Comparison of ENCODE assay signal across 19 cellular contexts in genomic region chr1:60169206-60169605, GRCh38.
"Had no signal": no experiment of that assay in that cellular context is flagged by ENCODE, and none has a peak within 500 bp of the region (broad histone marks: within the 10 kb centered on the region; RNA-seq: fewer than 3 reads in every experiment).

No MANE protein-coding gene starts in this region.

- H3K36me3 Mint-ChIP-seq: activated CD4-positive, alpha-beta memory T cell treated with anti-CD3 and anti-CD28 coated beads for 36 hours; activated naive CD8-positive, alpha-beta T cell treated with anti-CD3 and anti-CD28 coated beads, Interleukin-2, amount 10 ng/mL, durations not matched to agents 7 days and 5 days; naive thymus-derived CD4-positive, alpha-beta T cell; stimulated activated naive B cell treated with anti-CD40 and anti-IgM and Interleukin-4, amounts not matched to agents 10 μg/mL and 1 μg/mL and 100 μg/mL, for 72 hours; T-cell had no signal

- H3K9me3 Mint-ChIP-seq: activated naive CD8-positive, alpha-beta T cell treated with anti-CD3 and anti-CD28 coated beads, Interleukin-2, amount 10 ng/mL, durations not matched to agents 7 days and 5 days; stimulated activated naive B cell treated with anti-CD40 and anti-IgM and Interleukin-4, amounts not matched to agents 10 μg/mL and 1 μg/mL and 100 μg/mL, for 72 hours had no signal

- ATAC-seq: activated T-cell treated with anti-CD3 and anti-CD28 coated beads, Interleukin-2, amount 50 U/mL, for 4 hours; foreskin keratinocyte; naive thymus-derived CD4-positive, alpha-beta T cell; right lobe of liver; stimulated activated naive B cell treated with anti-CD40 and anti-IgM and Interleukin-4, amounts not matched to agents 10 μg/mL and 1 μg/mL and 100 μg/mL, for 72 hours; T-cell had no signal

- H3K27ac Mint-ChIP-seq: activated CD4-positive, alpha-beta memory T cell treated with anti-CD3 and anti-CD28 coated beads for 36 hours; activated naive CD8-positive, alpha-beta T cell treated with anti-CD3 and anti-CD28 coated beads, Interleukin-2, amount 10 ng/mL, durations not matched to agents 7 days and 5 days; naive thymus-derived CD4-positive, alpha-beta T cell; progenitor cell of endocrine pancreas; stimulated activated naive B cell treated with anti-CD40 and anti-IgM and Interleukin-4, amounts not matched to agents 10 μg/mL and 1 μg/mL and 100 μg/mL, for 72 hours; T-cell had no signal

- H3K27me3 Mint-ChIP-seq: activated CD4-positive, alpha-beta memory T cell treated with anti-CD3 and anti-CD28 coated beads for 36 hours; activated naive CD8-positive, alpha-beta T cell treated with anti-CD3 and anti-CD28 coated beads, Interleukin-2, amount 10 ng/mL, durations not matched to agents 7 days and 5 days; stimulated activated naive B cell treated with anti-CD40 and anti-IgM and Interleukin-4, amounts not matched to agents 10 μg/mL and 1 μg/mL and 100 μg/mL, for 72 hours; T-cell had no signal

- DNase-seq: activated CD4-positive, alpha-beta memory T cell treated with anti-CD3 and anti-CD28 coated beads for 36 hours; activated CD4-positive, alpha-beta T cell treated with anti-CD3 and anti-CD28 coated beads for 1 hour; activated gamma-delta T cell; activated naive CD8-positive, alpha-beta T cell treated with anti-CD3 and anti-CD28 coated beads, Interleukin-2, amount 10 ng/mL, durations not matched to agents 7 days and 5 days; activated T-cell treated with anti-CD3 and anti-CD28 coated beads, Interleukin-2, amount 50 U/mL, for 4 hours; central memory CD4-positive, alpha-beta T cell; cortex of kidney; effector memory CD4-positive, alpha-beta T cell; foreskin keratinocyte; naive thymus-derived CD4-positive, alpha-beta T cell; nucleus accumbens; right lobe of liver; stimulated activated CD4-positive, alpha-beta T cell treated with anti-CD3 and anti-CD28 coated beads, Interleukin-2, amount 100 ng/mL, for 24 hours; stimulated activated naive B cell treated with anti-CD40 and anti-IgM and Interleukin-4, amounts not matched to agents 10 μg/mL and 1 μg/mL and 100 μg/mL, for 72 hours; substantia nigra; T-cell; T1000; transverse colon had no signal

- H3K4me3 Mint-ChIP-seq: activated CD4-positive, alpha-beta memory T cell treated with anti-CD3 and anti-CD28 coated beads for 36 hours; activated naive CD8-positive, alpha-beta T cell treated with anti-CD3 and anti-CD28 coated beads, Interleukin-2, amount 10 ng/mL, durations not matched to agents 7 days and 5 days; activated T-cell treated with anti-CD3 and anti-CD28 coated beads, Interleukin-2, amount 50 U/mL, for 4 hours; naive thymus-derived CD4-positive, alpha-beta T cell; stimulated activated naive B cell treated with anti-CD40 and anti-IgM and Interleukin-4, amounts not matched to agents 10 μg/mL and 1 μg/mL and 100 μg/mL, for 72 hours; T-cell had no signal

- H3K4me1 Mint-ChIP-seq: activated naive CD8-positive, alpha-beta T cell treated with anti-CD3 and anti-CD28 coated beads, Interleukin-2, amount 10 ng/mL, durations not matched to agents 7 days and 5 days; naive thymus-derived CD4-positive, alpha-beta T cell; stimulated activated naive B cell treated with anti-CD40 and anti-IgM and Interleukin-4, amounts not matched to agents 10 μg/mL and 1 μg/mL and 100 μg/mL, for 72 hours; T-cell had no signal
